22 cellular contexts compared by ENCODE assay signal in genomic region chr7:29639386-29639785, GRCh38.
"Had no signal": no experiment of that assay in that cellular context is flagged by ENCODE, and none has a peak within 500 bp of the region (broad histone marks: within the 10 kb centered on the region; RNA-seq: fewer than 3 reads in every experiment).

No MANE protein-coding gene starts in this region.

- H3K4me3 ChIP-seq: left ventricle myocardium inferior, lung, mucosa of descending colon, psoas muscle, sigmoid colon, spleen, tibial nerve, uterus had no signal

- H3K4me1 ChIP-seq: left ventricle myocardium inferior, parathyroid adenoma, psoas muscle, spleen, uterus had no signal

- H3K9me3 Mint-ChIP-seq: naive thymus-derived CD4-positive, alpha-beta T cell; nephron; neural crest cell; stimulated activated effector memory CD8-positive, alpha-beta T cell treated with anti-CD3 and anti-CD28 coated beads, Interleukin-12 subunit alpha, Interleukin-12 subunit beta, amount 100 ng/mL, for 72 hours; stimulated activated naive CD8-positive, alpha-beta T cell treated with anti-CD3 and anti-CD28 coated beads, Interleukin-15, Interleukin-2, amounts not matched to agents 100 ng/mL and 50 ng/mL, for 24 hours; type B pancreatic cell had no signal

- H3K36me3 ChIP-seq: left ventricle myocardium inferior, neutrophil, sigmoid colon, tibial nerve, uterus had no signal

- H3K27ac Mint-ChIP-seq: stimulated activated effector memory CD8-positive, alpha-beta T cell treated with anti-CD3 and anti-CD28 coated beads, Interleukin-12 subunit alpha, Interleukin-12 subunit beta, amount 100 ng/mL, for 72 hours; stimulated activated naive CD8-positive, alpha-beta T cell treated with anti-CD3 and anti-CD28 coated beads, Interleukin-15, Interleukin-2, amounts not matched to agents 100 ng/mL and 50 ng/mL, for 24 hours had no signal

- H3K4me3 Mint-ChIP-seq: naive thymus-derived CD4-positive, alpha-beta T cell; nephron; neural crest cell; stimulated activated effector memory CD8-positive, alpha-beta T cell treated with anti-CD3 and anti-CD28 coated beads, Interleukin-12 subunit alpha, Interleukin-12 subunit beta, amount 100 ng/mL, for 72 hours; stimulated activated naive CD8-positive, alpha-beta T cell treated with anti-CD3 and anti-CD28 coated beads, Interleukin-15, Interleukin-2, amounts not matched to agents 100 ng/mL and 50 ng/mL, for 24 hours had no signal

- H3K27me3 Mint-ChIP-seq: naive thymus-derived CD4-positive, alpha-beta T cell; stimulated activated naive CD8-positive, alpha-beta T cell treated with anti-CD3 and anti-CD28 coated beads, Interleukin-15, Interleukin-2, amounts not matched to agents 100 ng/mL and 50 ng/mL, for 24 hours; type B pancreatic cell had no signal

- H3K36me3 Mint-ChIP-seq: naive thymus-derived CD4-positive, alpha-beta T cell; stimulated activated effector memory CD8-positive, alpha-beta T cell treated with anti-CD3 and anti-CD28 coated beads, Interleukin-12 subunit alpha, Interleukin-12 subunit beta, amount 100 ng/mL, for 72 hours; type B pancreatic cell had no signal

- H3K4me1 Mint-ChIP-seq: naive thymus-derived CD4-positive, alpha-beta T cell; stimulated activated effector memory CD8-positive, alpha-beta T cell treated with anti-CD3 and anti-CD28 coated beads, Interleukin-12 subunit alpha, Interleukin-12 subunit beta, amount 100 ng/mL, for 72 hours had no signal

- H3K9ac ChIP-seq: parathyroid adenoma had no signal

- H3K27ac ChIP-seq: left ventricle myocardium inferior, neutrophil, parathyroid adenoma, psoas muscle, sigmoid colon, spleen, tibial nerve, uterus had no signal

- H3K79me2 ChIP-seq: parathyroid adenoma had no signal

- H3K9me3 ChIP-seq: left ventricle myocardium inferior, mucosa of descending colon, neutrophil, psoas muscle, sigmoid colon, spleen, tibial nerve, uterus had no signal

- DNase-seq: left ventricle myocardium inferior; mesendoderm; midbrain; mucosa of descending colon; naive thymus-derived CD4-positive, alpha-beta T cell; occipital lobe; psoas muscle; sigmoid colon; small intestine; spleen; stimulated activated CD4-positive, alpha-beta T cell treated with anti-CD3 and anti-CD28 coated beads, Interleukin-4, amount 100 ng/mL, for 24 hours; stimulated activated naive CD4-positive, alpha-beta T cell; uterus had no signal

- ATAC-seq: mucosa of descending colon; naive thymus-derived CD4-positive, alpha-beta T cell; psoas muscle; stimulated activated effector memory CD8-positive, alpha-beta T cell treated with anti-CD3 and anti-CD28 coated beads, Interleukin-12 subunit alpha, Interleukin-12 subunit beta, amount 100 ng/mL, for 72 hours had no signal

- H2AFZ ChIP-seq: parathyroid adenoma had no signal

- H3K27me3 ChIP-seq: neutrophil, sigmoid colon, spleen, tibial nerve, uterus had no signal
